Comparison of ENCODE assay signal across 30 cellular contexts in the genomic region with DNA sequence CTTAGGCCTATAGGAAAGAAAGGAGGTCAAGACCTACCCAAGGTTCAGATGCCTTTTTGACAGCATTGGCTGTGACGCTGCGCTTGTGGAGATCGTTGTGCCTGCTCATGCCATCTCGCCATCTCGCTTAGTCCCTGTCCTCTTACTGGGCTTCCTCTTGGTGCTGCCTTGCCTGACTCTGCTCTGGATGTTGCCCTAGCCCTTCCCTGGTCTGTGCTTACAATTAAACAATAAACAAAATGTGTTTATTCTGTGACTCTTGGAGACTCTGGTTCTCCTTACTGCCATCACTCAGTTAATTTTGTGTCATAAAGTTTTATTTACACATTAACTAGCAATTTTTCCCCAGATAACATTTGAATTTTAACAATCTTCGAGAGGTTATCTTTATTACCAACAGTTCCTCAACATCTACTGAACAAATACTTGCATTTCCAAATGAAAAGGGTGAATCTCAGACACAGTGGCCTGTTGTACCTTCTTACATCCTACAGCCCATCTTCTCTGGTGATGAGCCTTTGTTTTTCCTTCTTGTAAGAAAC.
"Had no signal": no experiment of that assay in that cellular context is flagged by ENCODE, and none has a peak within 500 bp of the region (broad histone marks: within the 10 kb centered on the region; RNA-seq: fewer than 3 reads in every experiment).

No MANE protein-coding gene starts in this region.

- FAIRE-seq: bronchial epithelial cell, TTC549 had no signal

- H3K27ac Mint-ChIP-seq: activated B cell treated with CpG ODN at 0.5 μM for 24 hours; activated CD4-positive, alpha-beta memory T cell treated with anti-CD3 and anti-CD28 coated beads, Interleukin-2, amount 10 ng/mL, durations not matched to agents 7 days and 5 days; activated CD8-positive, alpha-beta memory T cell treated with anti-CD3 and anti-CD28 coated beads, Interleukin-2, amount 10 ng/mL, durations not matched to agents 7 days and 5 days; activated naive CD4-positive, alpha-beta T cell treated with anti-CD3 and anti-CD28 coated beads, Interleukin-2, amount 10 ng/mL, durations not matched to agents 7 days and 5 days; activated naive CD8-positive, alpha-beta T cell; activated naive CD8-positive, alpha-beta T cell treated with anti-CD3 and anti-CD28 coated beads, Interleukin-2, amount 50 U/mL, for 24 hours; T-helper 1 cell treated with Interleukin-12 subunit alpha and Interleukin-12 subunit beta and Interleukin-4 antibody, amounts not matched to agents 30 μg/mL and 1 μg/mL, for 36 hours; T-helper 2 cell treated with Interferon-gamma antibody and Interleukin-4, amounts not matched to agents 5 μg/mL and 100 μg/mL, for 36 hours had no signal

- H2AFZ ChIP-seq: PC-9 had no signal

- H3K27me3 ChIP-seq: SJSA1 had no signal

- ATAC-seq: activated CD8-positive, alpha-beta memory T cell treated with anti-CD3 and anti-CD28 coated beads, Interleukin-2, amount 10 ng/mL, durations not matched to agents 7 days and 5 days; activated naive CD8-positive, alpha-beta T cell treated with anti-CD3 and anti-CD28 coated beads, Interleukin-2, amount 50 U/mL, for 24 hours had no signal

- H3K36me3 ChIP-seq: SJSA1 had no signal

- H3K27ac ChIP-seq: PC-9, SJSA1 had no signal

- H3K4me3 ChIP-seq: PC-9, SJSA1 had no signal

- DNase-seq: activated B cell treated with CpG ODN at 0.5 μM for 24 hours; activated CD4-positive, alpha-beta memory T cell treated with anti-CD3 and anti-CD28 coated beads, Interleukin-2, amount 10 ng/mL, durations not matched to agents 7 days and 5 days; activated CD4-positive, alpha-beta T cell treated with anti-CD3 and anti-CD28 coated beads for 1 hour; activated CD4-positive, alpha-beta T cell treated with anti-CD3 and anti-CD28 coated beads for 48 hours; activated CD8-positive, alpha-beta memory T cell treated with anti-CD3 and anti-CD28 coated beads for 24 hours; activated CD8-positive, alpha-beta memory T cell treated with anti-CD3 and anti-CD28 coated beads, Interleukin-2, amount 10 ng/mL, durations not matched to agents 7 days and 5 days; activated CD8-positive, alpha-beta memory T cell treated with anti-CD3 and anti-CD28 coated beads, Interleukin-2, amount 50 U/mL, for 48 hours; activated effector memory CD4-positive, alpha-beta T cell treated with Interleukin-2 at 50 U/mL for 16 hours; activated naive CD4-positive, alpha-beta T cell treated with anti-CD3 and anti-CD28 coated beads, Interleukin-2, amount 10 ng/mL, durations not matched to agents 7 days and 5 days; activated naive CD8-positive, alpha-beta T cell treated with anti-CD3 and anti-CD28 coated beads, Interleukin-2, amount 50 U/mL, for 24 hours; activated T-cell treated with anti-CD3 and anti-CD28 coated beads, Interleukin-2, amount 50 U/mL, for 48 hours; anterior cingulate cortex; caudate nucleus; NCI-H1092 treated with DMSO at 0.1 percent for 48 hours; NCI-H1417; NCI-H146; NCI-H1930; NCI-H2081 treated with DMSO at 0.1 percent for 48 hours; NCI-H526; NCI-H748 treated with DMSO at 0.1 percent for 48 hours; PC-9; SHP77 treated with DMSO at 0.1 percent for 48 hours; SK-N-SH had no signal

- H3K4me3 Mint-ChIP-seq: activated B cell treated with CpG ODN at 0.5 μM for 24 hours; activated CD4-positive, alpha-beta memory T cell treated with anti-CD3 and anti-CD28 coated beads, Interleukin-2, amount 10 ng/mL, durations not matched to agents 7 days and 5 days; activated CD8-positive, alpha-beta memory T cell treated with anti-CD3 and anti-CD28 coated beads, Interleukin-2, amount 10 ng/mL, durations not matched to agents 7 days and 5 days; activated naive CD4-positive, alpha-beta T cell treated with anti-CD3 and anti-CD28 coated beads, Interleukin-2, amount 10 ng/mL, durations not matched to agents 7 days and 5 days; activated naive CD8-positive, alpha-beta T cell; activated naive CD8-positive, alpha-beta T cell treated with anti-CD3 and anti-CD28 coated beads, Interleukin-2, amount 50 U/mL, for 24 hours; T-helper 1 cell treated with Interleukin-12 subunit alpha and Interleukin-12 subunit beta and Interleukin-4 antibody, amounts not matched to agents 30 μg/mL and 1 μg/mL, for 36 hours; T-helper 2 cell treated with Interferon-gamma antibody and Interleukin-4, amounts not matched to agents 5 μg/mL and 100 μg/mL, for 36 hours had no signal

- H3K36me3 Mint-ChIP-seq: activated CD8-positive, alpha-beta memory T cell treated with anti-CD3 and anti-CD28 coated beads, Interleukin-2, amount 10 ng/mL, durations not matched to agents 7 days and 5 days; activated naive CD8-positive, alpha-beta T cell had no signal

- H3K4me2 ChIP-seq: PC-9, SK-N-SH had no signal

- H3K27me3 Mint-ChIP-seq: brain had no signal

- H3K9me3 ChIP-seq: SJSA1, SK-N-SH had no signal

- H3K9ac ChIP-seq: SK-N-SH had no signal

- H3K9me3 Mint-ChIP-seq: activated B cell treated with CpG ODN at 0.5 μM for 24 hours; activated CD4-positive, alpha-beta memory T cell treated with anti-CD3 and anti-CD28 coated beads, Interleukin-2, amount 10 ng/mL, durations not matched to agents 7 days and 5 days; activated naive CD4-positive, alpha-beta T cell treated with anti-CD3 and anti-CD28 coated beads, Interleukin-2, amount 10 ng/mL, durations not matched to agents 7 days and 5 days; activated naive CD8-positive, alpha-beta T cell treated with anti-CD3 and anti-CD28 coated beads, Interleukin-2, amount 50 U/mL, for 24 hours; brain; T-helper 1 cell treated with Interleukin-12 subunit alpha and Interleukin-12 subunit beta and Interleukin-4 antibody, amounts not matched to agents 30 μg/mL and 1 μg/mL, for 36 hours; T-helper 2 cell treated with Interferon-gamma antibody and Interleukin-4, amounts not matched to agents 5 μg/mL and 100 μg/mL, for 36 hours had no signal
